ENCODE assay signal across 8 cellular contexts in the genomic region with DNA sequence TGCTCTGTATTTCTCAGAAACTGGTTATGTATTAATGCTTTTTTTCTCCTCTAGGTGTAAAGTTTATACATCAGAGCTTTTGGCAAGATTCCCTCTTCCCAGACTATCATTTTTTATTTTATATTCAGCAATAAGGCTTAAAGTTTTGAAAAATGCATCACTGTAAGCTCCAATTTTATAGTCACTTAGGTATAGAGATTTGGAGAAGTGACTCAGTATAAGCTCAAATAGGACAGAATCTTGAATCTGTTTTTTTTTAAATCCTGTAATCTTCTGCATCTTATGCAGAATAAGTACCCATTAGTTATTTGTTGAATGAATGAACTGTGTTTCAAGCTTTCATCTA. TPM values are rescaled to one million over a fixed set of nuclear protein-coding genes. Genes with fewer than 3 reads are reported as not detected.
A peak's percentile ranks its signal among the peaks of the same experiment; 100 is the strongest.
DNase-seq lines count a peak whose midpoint lies in the region; ATAC-seq and TF ChIP-seq lines count a peak whose summit lies in the region.

No MANE protein-coding gene starts in this region.

- H3K36me3 ChIP-seq in SK-N-MC (ENCODE audit: insufficient read depth, low read length) (no peaks in the 10 kb centered on the region; the same call in 1 of the 2 replicates), gastrocnemius medialis (no peaks in the 10 kb centered on the region)

- H3K9me3 ChIP-seq in SK-N-MC (ENCODE audit: low read depth, low read length) (no peaks in the 10 kb centered on the region), gastrocnemius medialis (no peaks in the 10 kb centered on the region)

- no peak overlapping the region for H3K9ac ChIP-seq in SK-N-MC (ENCODE audit: insufficient read length)

- intact Hi-C loops in gastrocnemius medialis (cut with DNase I; ENCODE audit: low total_unique reads) = loop anchor here (5.0 kb wide), 1 partner anchor 66 kb away; no protein-coding TSS in a partner anchor

- H3K27me3 ChIP-seq in gastrocnemius medialis = no peaks in the 10 kb centered on the region

- ATAC-seq in GM18858 (IDR thresholded peaks at IDR 0.05; ENCODE audit: unreplicated experiment) (peak; percentile 1), gastrocnemius medialis (no peak), HG02870 (IDR thresholded peaks at IDR 0.05; ENCODE audit: unreplicated experiment) (no peak), HG02763 (IDR thresholded peaks at IDR 0.05; ENCODE audit: unreplicated experiment) (no peak)

- H3K4me3 ChIP-seq in SK-N-MC = peak overlapping the region; percentile 91
- peak overlapping the region; percentile 92 for H3K4me3 ChIP-seq in fibroblast of mammary gland (ENCODE audit: control insufficient read depth, low read depth, low read length)
- peak overlapping the region; percentile 76 to 97 (median 89) for H3K4me3 ChIP-seq in gastrocnemius medialis

- in situ Hi-C loops in gastrocnemius medialis (cut with MboI; ENCODE audit: low sequenced_read_pairs in 4 of 4) = no loop called here

- H3K27ac ChIP-seq in SK-N-MC (no peak overlapping the region), gastrocnemius medialis (peak overlapping the region in 3 of 4 donors; percentile 90 to 92 (median 91))

- no peak for TF ChIP-seq POLR2A in gastrocnemius medialis (IDR thresholded peaks at IDR 0.05)

- TF ChIP-seq CTCF in fibroblast of mammary gland (conservative IDR thresholded peaks at IDR 0.05; ENCODE audit: control insufficient read depth, insufficient read depth, low read depth, low read length) = no peak
- no peak for TF ChIP-seq CTCF in gastrocnemius medialis (IDR thresholded peaks at IDR 0.05 in 4 of 5, conservative IDR thresholded peaks at IDR 0.05 in 1 of 5)

- peaks cover 19% of the 10 kb centered on the region in 2 donors for H3K4me1 ChIP-seq in gastrocnemius medialis

- DNase-seq in SK-N-MC (ENCODE audit: low read depth, low spot score) (no peak), fibroblast of mammary gland (ENCODE audit: low read depth) (no peak), gastrocnemius medialis (no peak), medulla oblongata (ENCODE audit: extremely low spot score) (no peak), cortex of kidney (lab: John Stamatoyannopoulos, UW) (no peak)

RNA-seq across cellular contexts. Expression of gene NCOA7, which starts 1.0 kb away (rescaled TPM):
- total RNA-seq in gastrocnemius medialis = 1 to 10 TPM; 7.0 to 9.5 (median 9.2) TPM

RNA-seq across cellular contexts. Expression of gene HEY2, which starts 42.4 kb away (rescaled TPM):
- total RNA-seq in gastrocnemius medialis = 1 to 10 TPM; 5.9 to 9.0 (median 7.4) TPM
